Comparison of ENCODE assay signal across 1 cellular context in the genomic region with DNA sequence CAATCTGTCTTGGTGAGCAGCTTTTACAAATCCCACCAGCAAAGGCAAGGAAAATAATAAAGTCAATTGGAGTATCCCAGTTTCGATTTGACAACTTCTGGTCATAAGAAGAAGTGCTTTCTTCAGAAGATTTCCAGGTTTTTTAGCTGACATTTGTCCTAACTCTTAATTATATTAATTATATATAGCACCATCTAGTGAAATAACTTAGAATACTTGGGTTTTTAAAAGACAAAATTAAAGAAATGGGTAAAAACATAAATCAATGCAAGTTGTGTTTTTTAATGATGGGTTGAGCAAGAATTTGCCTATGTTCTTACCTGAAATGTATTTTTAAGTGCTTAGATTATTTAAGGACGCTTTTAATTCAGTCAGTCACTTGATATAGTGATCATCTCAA.
TF ChIP-seq lines count a peak whose summit lies in the region.

No MANE protein-coding gene starts in this region.

TF ChIP-seq in IMR-90, 13 proteins besides CTCF, POLR2A, EP300 and RAD21 (continued from another document):
- TF ChIP-seq RFX5 (IDR thresholded peaks at IDR 0.05; ENCODE audit: low read depth, low read length) = no peak
- TF ChIP-seq FOS (IDR thresholded peaks at IDR 0.05; ENCODE audit: low read depth, low read length) = no peak
- no peak for TF ChIP-seq CEBPB (IDR thresholded peaks at IDR 0.05; ENCODE audit: low read depth, low read length)
- TF ChIP-seq, protein P1, sequence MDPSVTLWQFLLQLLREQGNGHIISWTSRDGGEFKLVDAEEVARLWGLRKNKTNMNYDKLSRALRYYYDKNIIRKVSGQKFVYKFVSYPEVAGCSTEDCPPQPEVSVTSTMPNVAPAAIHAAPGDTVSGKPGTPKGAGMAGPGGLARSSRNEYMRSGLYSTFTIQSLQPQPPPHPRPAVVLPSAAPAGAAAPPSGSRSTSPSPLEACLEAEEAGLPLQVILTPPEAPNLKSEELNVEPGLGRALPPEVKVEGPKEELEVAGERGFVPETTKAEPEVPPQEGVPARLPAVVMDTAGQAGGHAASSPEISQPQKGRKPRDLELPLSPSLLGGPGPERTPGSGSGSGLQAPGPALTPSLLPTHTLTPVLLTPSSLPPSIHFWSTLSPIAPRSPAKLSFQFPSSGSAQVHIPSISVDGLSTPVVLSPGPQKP (IDR thresholded peaks at IDR 0.05; ENCODE audit: borderline replicate concordance, low read depth, low read length) = no peak
- no peak for TF ChIP-seq SMC3 (IDR thresholded peaks at IDR 0.05; ENCODE audit: low read depth, low read length)
- no peak for TF ChIP-seq RCOR1 (IDR thresholded peaks at IDR 0.05; ENCODE audit: insufficient replicate concordance, low read length)
- TF ChIP-seq, protein P2, sequence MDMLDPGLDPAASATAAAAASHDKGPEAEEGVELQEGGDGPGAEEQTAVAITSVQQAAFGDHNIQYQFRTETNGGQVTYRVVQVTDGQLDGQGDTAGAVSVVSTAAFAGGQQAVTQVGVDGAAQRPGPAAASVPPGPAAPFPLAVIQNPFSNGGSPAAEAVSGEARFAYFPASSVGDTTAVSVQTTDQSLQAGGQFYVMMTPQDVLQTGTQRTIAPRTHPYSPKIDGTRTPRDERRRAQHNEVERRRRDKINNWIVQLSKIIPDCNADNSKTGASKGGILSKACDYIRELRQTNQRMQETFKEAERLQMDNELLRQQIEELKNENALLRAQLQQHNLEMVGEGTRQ (IDR thresholded peaks at IDR 0.05; ENCODE audit: low read depth, low read length) = no peak
- TF ChIP-seq BHLHE40 (IDR thresholded peaks at IDR 0.05; ENCODE audit: low read depth, low read length) = no peak
- TF ChIP-seq MAZ (IDR thresholded peaks at IDR 0.05; ENCODE audit: borderline replicate concordance, low read depth, low read length) = no peak
